In genomic region chr5:8229551-8229950, GRCh38 we compare ENCODE assay signal across 9 cellular contexts.
"Had no signal": no experiment of that assay in that cellular context is flagged by ENCODE, and none has a peak within 500 bp of the region (broad histone marks: within the 10 kb centered on the region; RNA-seq: fewer than 3 reads in every experiment).

No MANE protein-coding gene starts in this region.

- ATAC-seq: HCT116, HepG2 had no signal

- DNase-seq: GM23248, GOT3, H7, HFFc6, KBM-7 had no signal

- FAIRE-seq: HepG2 had no signal

- H2AFZ ChIP-seq: GM23248 had no signal

- H3K9ac ChIP-seq: GM23248 had no signal

- H3K9me3 ChIP-seq: HAP-1 had no signal

- H3K27ac ChIP-seq: GM23248, HL-60 had no signal

- H3K4me3 ChIP-seq: GM23248, HAP-1 had no signal

- H3K36me3 ChIP-seq: HAP-1 had no signal

- H3K4me1 ChIP-seq: HAP-1 had no signal
